In the genomic region with DNA sequence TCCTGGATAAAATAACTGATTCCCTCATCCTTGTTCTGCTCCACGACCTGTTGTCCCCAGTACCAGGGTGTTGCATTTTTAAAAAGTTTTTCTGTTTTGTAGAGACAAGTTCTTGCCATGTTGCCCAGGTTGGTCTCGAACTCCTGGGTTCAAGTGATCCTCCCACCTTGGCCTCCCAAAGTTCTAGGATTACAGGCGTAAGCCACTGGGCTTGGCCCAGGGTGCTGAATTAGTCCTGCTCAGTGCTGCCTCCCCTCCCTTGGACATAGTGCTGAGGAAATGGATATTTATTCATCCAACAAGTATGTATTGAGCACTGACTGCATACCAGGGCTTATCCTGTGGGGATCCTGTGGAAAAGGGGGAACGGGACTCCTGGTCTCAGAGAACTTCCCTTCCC, we compare ENCODE assay signal across 23 cellular contexts.
"Had no signal": no experiment of that assay in that cellular context is flagged by ENCODE, and none has a peak within 500 bp of the region (broad histone marks: within the 10 kb centered on the region; RNA-seq: fewer than 3 reads in every experiment).

No MANE protein-coding gene starts in this region.

- DNase-seq: activated CD4-positive, alpha-beta T cell treated with anti-CD3 and anti-CD28 coated beads for 1 hour; activated CD4-positive, alpha-beta T cell treated with anti-CD3 and anti-CD28 coated beads for 4 hours; activated CD4-positive, alpha-beta T cell treated with anti-CD3 and anti-CD28 coated beads, Interleukin-2, amount 10 ng/mL, durations not matched to agents 7 days and 5 days; activated CD4-positive, alpha-beta T cell treated with anti-CD3 and anti-CD28 coated beads, Interleukin-2, amount 50 U/mL, for 48 hours; activated CD8-positive, alpha-beta memory T cell treated with anti-CD3 and anti-CD28 coated beads for 24 hours; activated CD8-positive, alpha-beta memory T cell treated with anti-CD3 and anti-CD28 coated beads, Interleukin-2, amount 50 U/mL, for 4 hours; activated CD8-positive, alpha-beta T cell treated with anti-CD3 and anti-CD28 coated beads for 36 hours; activated gamma-delta T cell treated with Interleukin-2 at 50 U/mL for 16 hours; activated naive CD4-positive, alpha-beta T cell treated with anti-CD3 and anti-CD28 coated beads, Interleukin-2, amount 50 U/mL, for 16 hours; activated naive CD4-positive, alpha-beta T cell treated with Interleukin-2 at 50 U/mL for 16 hours; activated T-cell treated with anti-CD3 and anti-CD28 coated beads, Interleukin-2, amount 50 U/mL, for 1 hour; activated T-cell treated with anti-CD3 and anti-CD28 coated beads, Interleukin-2, amount 50 U/mL, for 48 hours; amniotic stem cell; anterior cingulate cortex; brain microvascular endothelial cell; cortex of kidney; dermis blood vessel endothelial cell; effector CD8-positive, alpha-beta T cell; foreskin fibroblast; T-helper 2 cell had no signal

- H3K27ac ChIP-seq: brain microvascular endothelial cell, VCaP had no signal

- H3K36me3 ChIP-seq: brain microvascular endothelial cell had no signal

- H3K27me3 ChIP-seq: brain microvascular endothelial cell had no signal

- ATAC-seq: activated CD8-positive, alpha-beta T cell treated with anti-CD3 and anti-CD28 coated beads for 36 hours; esophagus mucosa; WTC11 had no signal
